Comparison of ENCODE assay signal across 1 cellular context in the genomic region with DNA sequence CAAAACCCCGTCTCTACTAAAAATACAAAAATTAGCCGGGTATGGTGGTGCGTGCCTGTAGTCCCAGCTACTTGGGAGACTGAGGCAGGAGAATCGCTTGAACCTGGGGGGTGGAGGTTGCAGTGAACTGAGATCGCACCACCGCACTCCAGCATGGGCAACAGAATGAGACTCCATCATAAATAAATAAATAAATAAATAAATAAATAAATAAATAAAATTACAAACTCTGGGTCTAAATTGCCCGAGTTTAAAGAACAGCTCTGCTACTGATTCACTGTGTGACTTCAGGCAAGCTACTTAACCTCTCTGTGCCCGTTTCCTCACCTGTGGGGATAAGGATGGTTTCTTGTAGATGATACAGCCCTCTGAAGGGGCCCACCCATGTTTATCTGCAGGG.
A peak's percentile ranks its signal among the peaks of the same experiment; 100 is the strongest.
TF ChIP-seq lines count a peak whose summit lies in the region.

No MANE protein-coding gene starts in this region.

TF ChIP-seq in K562, 482 proteins besides CTCF, POLR2A, EP300 and RAD21:
- TF ChIP-seq ZFP36 (IDR thresholded peaks at IDR 0.05; ENCODE audit: low read depth, low read length, partially characterized antibody) = peak; percentile 61
